ENCODE assay signal across 1 cellular context in the genomic region with DNA sequence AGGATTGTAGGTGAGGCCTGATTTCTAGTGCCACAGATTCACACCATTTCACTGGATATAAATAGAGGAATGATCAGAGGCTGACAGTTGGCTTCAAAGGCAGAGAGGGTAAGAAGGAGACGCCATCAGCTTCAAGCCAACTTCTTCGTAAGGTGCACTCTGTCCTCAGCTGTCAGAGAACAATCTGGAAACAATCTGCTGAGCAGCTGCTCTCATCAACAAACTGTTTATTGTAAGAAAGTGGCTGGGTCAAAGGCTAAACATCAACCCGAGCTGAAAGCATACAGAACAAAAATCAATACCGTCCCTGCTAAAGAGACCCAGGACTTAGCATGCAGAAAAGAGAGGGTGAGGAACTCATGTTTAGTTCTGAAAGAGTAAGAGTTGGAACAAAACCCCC.
TF ChIP-seq lines count a peak whose summit lies in the region.

No MANE protein-coding gene starts in this region.

TF ChIP-seq in A549, 52 proteins besides CTCF, POLR2A, EP300 and RAD21 (continued from another document):
- no peak for TF ChIP-seq SREBF2 (IDR thresholded peaks at IDR 0.05)
- TF ChIP-seq FOXS1 (CRISPR knock-in tag; IDR thresholded peaks at IDR 0.05): no peak
- no peak for TF ChIP-seq CHD2 (IDR thresholded peaks at IDR 0.05; ENCODE audit: low read length, partially characterized antibody)
